ENCODE assay signal across 29 cellular contexts in genomic region chr7:31716355-31716754, GRCh38. TPM values are rescaled to one million over a fixed set of nuclear protein-coding genes. Genes with fewer than 3 reads are reported as not detected.
"Had no signal": no experiment of that assay in that cellular context is flagged by ENCODE, and none has a peak within 500 bp of the region (broad histone marks: within the 10 kb centered on the region; RNA-seq: fewer than 3 reads in every experiment).

No MANE protein-coding gene starts in this region.

- H3K4me3 ChIP-seq: suprapubic skin, testis, thoracic aorta, thyroid gland, tibial artery, tibial nerve, transverse colon, upper lobe of left lung, upper lobe of right lung, uterus, vagina had no signal

- ATAC-seq: stimulated activated effector memory CD8-positive, alpha-beta T cell treated with anti-CD3 and anti-CD28 coated beads, Interleukin-12 subunit alpha, Interleukin-12 subunit beta, amount 100 ng/mL, for 72 hours; stimulated activated memory B cell treated with anti-CD40 and anti-IgM and Interleukin-4, amounts not matched to agents 10 μg/mL and 1 μg/mL and 100 μg/mL, for 72 hours; stimulated activated naive B cell treated with anti-CD40 and anti-IgM and Interleukin-4, amounts not matched to agents 10 μg/mL and 1 μg/mL and 100 μg/mL, for 72 hours; stimulated activated naive CD8-positive, alpha-beta T cell treated with anti-CD3 and anti-CD28 coated beads, Interleukin-15, amount 100 ng/mL, for 72 hours; stimulated activated naive CD8-positive, alpha-beta T cell treated with anti-CD3 and anti-CD28 coated beads, Interleukin-15, Interleukin-2, amounts not matched to agents 100 U/mL and 50 U/mL, for 24 hours; upper lobe of right lung had no signal

- H3K9me3 ChIP-seq: suprapubic skin, testis, thoracic aorta, thyroid gland, transverse colon, upper lobe of left lung, upper lobe of right lung, uterus, vagina had no signal

- H3K27me3 ChIP-seq: suprapubic skin, testis, thyroid gland, tibial artery, tibial nerve, transverse colon, upper lobe of left lung, upper lobe of right lung, uterus, vagina had no signal

- H3K27ac ChIP-seq: suprapubic skin, testis, thoracic aorta, thyroid gland, tibial artery, tibial nerve, transverse colon, upper lobe of left lung, upper lobe of right lung, uterus, vagina had no signal

- H3K4me1 ChIP-seq: suprapubic skin, thyroid gland, tibial artery, transverse colon, upper lobe of left lung, upper lobe of right lung, uterus, vagina had no signal

- DNase-seq: stimulated activated CD4-positive, alpha-beta T cell treated with anti-CD3 and anti-CD28 coated beads, Interleukin-2, amount 100 ng/mL, for 24 hours; stimulated activated CD4-positive, alpha-beta T cell treated with anti-CD3 and anti-CD28 coated beads, Interleukin-2, amount 100 ng/mL, for 48 hours; stimulated activated CD4-positive, alpha-beta T cell treated with anti-CD3 and anti-CD28 coated beads, Interleukin-4, amount 100 ng/mL, for 1 hour; stimulated activated CD4-positive, alpha-beta T cell treated with anti-CD3 and anti-CD28 coated beads, Interleukin-4, amount 100 ng/mL, for 24 hours; stimulated activated CD4-positive, alpha-beta T cell treated with anti-CD3 and anti-CD28 coated beads, Interleukin-4, amount 100 ng/mL, for 4 hours; stimulated activated CD8-positive, alpha-beta memory T cell treated with anti-CD3 and anti-CD28 coated beads, Interleukin-4, amount 100 ng/mL, for 48 hours; stimulated activated naive B cell treated with anti-CD40 and anti-IgM and Interleukin-4, amounts not matched to agents 10 μg/mL and 1 μg/mL and 100 μg/mL, for 72 hours; stimulated activated naive CD4-positive, alpha-beta T cell; stimulated activated naive CD4-positive, alpha-beta T cell treated with Interleukin-2 at 50 U/mL for 16 hours; stimulated activated naive CD8-positive, alpha-beta T cell treated with anti-CD3 and anti-CD28 coated beads, Interleukin-15, amount 100 ng/mL, for 72 hours; stimulated activated naive CD8-positive, alpha-beta T cell treated with anti-CD3 and anti-CD28 coated beads, Interleukin-15, Interleukin-2, amounts not matched to agents 100 U/mL and 50 U/mL, for 24 hours; substantia nigra; testis; thyroid gland; tibial artery; transverse colon; trophoblast cell; upper lobe of left lung; upper lobe of right lung; uterus had no signal

- H3K36me3 ChIP-seq: suprapubic skin, thoracic aorta, thyroid gland, tibial artery, tibial nerve, transverse colon, upper lobe of left lung, upper lobe of right lung, uterus, vagina had no signal

RNA-seq across cellular contexts. Expression of gene PPP1R17, which starts 29.3 kb away (rescaled TPM):
- total RNA-seq: subcutaneous adipose tissue, suprapubic skin, thoracic aorta, thyroid gland, transverse colon, upper lobe of left lung, upper lobe of right lung, ureter, urinary bladder, uterus, vagina had no signal
- polyA plus RNA-seq: urinary bladder had no signal
